17 cellular contexts compared by ENCODE assay signal in genomic region chr5:167528651-167529050, GRCh38.
DNase-seq lines count a peak whose midpoint lies in the region; ATAC-seq and TF ChIP-seq lines count a peak whose summit lies in the region.
"Had no signal": no experiment of that assay in that cellular context is flagged by ENCODE, and none has a peak within 500 bp of the region (broad histone marks: within the 10 kb centered on the region; RNA-seq: fewer than 3 reads in every experiment).

No MANE protein-coding gene starts in this region.

- ATAC-seq in WTC11 (peak; percentile 34; the same call in 1 of the 2 replicates), GM19452 (IDR thresholded peaks at IDR 0.05; ENCODE audit: unreplicated experiment) (no peak)
- ATAC-seq: GM12878 had no signal

- no peak overlapping the region for H3K4me3 Mint-ChIP-seq in WTC11
- no peak overlapping the region for H3K4me3 Mint-ChIP-seq in glutamatergic neuron (ENCODE audit: unreplicated experiment)
- H3K4me3 Mint-ChIP-seq: CD4-positive, alpha-beta memory T cell; HFFc6 had no signal

- peaks cover 5% of the 10 kb centered on the region for H3K9me3 Mint-ChIP-seq in WTC11
- H3K9me3 Mint-ChIP-seq in glutamatergic neuron (ENCODE audit: unreplicated experiment) = no peaks in the 10 kb centered on the region
- H3K9me3 Mint-ChIP-seq: HFFc6 had no signal

- H3K27me3 Mint-ChIP-seq in WTC11 (ENCODE audit: low read depth) = no peaks in the 10 kb centered on the region; the same call in 1 of the 2 replicates
- no peaks in the 10 kb centered on the region for H3K27me3 Mint-ChIP-seq in glutamatergic neuron (ENCODE audit: unreplicated experiment)
- H3K27me3 Mint-ChIP-seq: CD4-positive, alpha-beta memory T cell had no signal

- H3K36me3 Mint-ChIP-seq in WTC11 (no peaks in the 10 kb centered on the region), glutamatergic neuron (ENCODE audit: unreplicated experiment) (no peaks in the 10 kb centered on the region)
- H3K36me3 Mint-ChIP-seq: CD4-positive, alpha-beta memory T cell had no signal

- CTCF ChIA-PET in WTC11 (lab: Charles Lee) = interaction anchor here (0.7 to 1.6 kb wide), 15 partner anchors 14 to 519 kb away, joined by 3 to 10 read pairs (median 4); no protein-coding TSS in a partner anchor

- no peak overlapping the region for H3K4me3 ChIP-seq in retinal pigment epithelial cell (ENCODE audit: low read length)
- H3K4me3 ChIP-seq: GM12878 had no signal

- H3K4me1 Mint-ChIP-seq in WTC11 (peaks cover 19% of the 10 kb centered on the region), glutamatergic neuron (ENCODE audit: low read depth, unreplicated experiment) (no peaks in the 10 kb centered on the region)
- H3K4me1 Mint-ChIP-seq: CD4-positive, alpha-beta memory T cell had no signal

- peak; percentile 7 for DNase-seq in NCI-H82 (lab: John Stamatoyannopoulos, UW)
- DNase-seq in NCI-H82 treated with DMSO at 0.1 percent for 48 hours (lab: John Stamatoyannopoulos, UW; ENCODE audit: unreplicated experiment) = no peak
- DNase-seq in WTC11 (ENCODE audit: low spot score) = no peak
- DNase-seq in glutamatergic neuron = no peak
- no peak for DNase-seq in retinal pigment epithelial cell (ENCODE audit: low read depth)
- DNase-seq in RKO (ENCODE audit: low spot score) = no peak
- DNase-seq in NCI-H1436 (lab: John Stamatoyannopoulos, UW) = no peak
- DNase-seq: ACHN; C1 segment of cervical spinal cord; CD4-positive, alpha-beta memory T cell; DMS79; GOT3; HCEC 1CT; HFFc6; IMR-90 had no signal

- POLR2A ChIA-PET in WTC11 (lab: Charles Lee) = interaction anchor here (0.6 kb wide), 1 partner anchor 131 kb away, joined by 3 read pairs; no protein-coding TSS in a partner anchor

- TF ChIP-seq CTCF in WTC11 (IDR thresholded peaks at IDR 0.05) (no peak), glutamatergic neuron (IDR thresholded peaks at IDR 0.05; ENCODE audit: partially characterized antibody, unreplicated experiment) (peak; percentile 43), retinal pigment epithelial cell (conservative IDR thresholded peaks at IDR 0.05; ENCODE audit: low read depth, low read length) (peak; percentile 9)

- H3K27ac Mint-ChIP-seq in WTC11 (no peak overlapping the region), glutamatergic neuron (ENCODE audit: unreplicated experiment) (no peak overlapping the region)
- H3K27ac Mint-ChIP-seq: CD4-positive, alpha-beta memory T cell; HFFc6 had no signal

TF ChIP-seq in WTC11, 78 proteins besides CTCF, POLR2A, EP300 and RAD21:
- no peak for TF ChIP-seq NFE2L1 (CRISPR knock-in tag; IDR thresholded peaks at IDR 0.05)
- no peak for TF ChIP-seq TP53 (CRISPR knock-in tag; IDR thresholded peaks at IDR 0.05)
- TF ChIP-seq GABPB1 (CRISPR knock-in tag; IDR thresholded peaks at IDR 0.05) = no peak
- TF ChIP-seq PRDM15 (CRISPR knock-in tag; IDR thresholded peaks at IDR 0.05) = no peak
- no peak for TF ChIP-seq ETV6 (CRISPR knock-in tag; IDR thresholded peaks at IDR 0.05)
- TF ChIP-seq E2F4 (CRISPR knock-in tag; IDR thresholded peaks at IDR 0.05; ENCODE audit: borderline replicate concordance, low read depth) = no peak
- TF ChIP-seq NFYB (CRISPR knock-in tag; conservative IDR thresholded peaks at IDR 0.05; ENCODE audit: low read depth) = no peak
- TF ChIP-seq FOXP1 (CRISPR knock-in tag; IDR thresholded peaks at IDR 0.05; ENCODE audit: borderline replicate concordance) = no peak
- TF ChIP-seq OVOL2 (CRISPR knock-in tag; IDR thresholded peaks at IDR 0.05; ENCODE audit: borderline replicate concordance) = no peak
- TF ChIP-seq ZBTB43 (CRISPR knock-in tag; IDR thresholded peaks at IDR 0.05) = no peak
- no peak for TF ChIP-seq MXD4 (CRISPR knock-in tag; IDR thresholded peaks at IDR 0.05; ENCODE audit: borderline replicate concordance)
- TF ChIP-seq IRF1 (CRISPR knock-in tag; IDR thresholded peaks at IDR 0.05) = no peak
- TF ChIP-seq JAZF1 (CRISPR knock-in tag; IDR thresholded peaks at IDR 0.05) = no peak
- no peak for TF ChIP-seq NFATC4 (CRISPR knock-in tag; IDR thresholded peaks at IDR 0.05)
